Comparison of ENCODE assay signal across 1 cellular context in genomic region chr2:102498414-102498813, GRCh38.
TF ChIP-seq lines count a peak whose summit lies in the region.

No MANE protein-coding gene starts in this region.

TF ChIP-seq in GM12878, 131 proteins besides CTCF, POLR2A, EP300 and RAD21 (continued from another document):
- no peak for TF ChIP-seq GATAD2B (conservative IDR thresholded peaks at IDR 0.05; ENCODE audit: low read depth)
- no peak for TF ChIP-seq SREBF2 (IDR thresholded peaks at IDR 0.05; ENCODE audit: low read length)
- no peak for TF ChIP-seq ZNF24 (IDR thresholded peaks at IDR 0.05)
- no peak for TF ChIP-seq BRCA1 (IDR thresholded peaks at IDR 0.05; ENCODE audit: low read depth, low read length)
- no peak for TF ChIP-seq MEF2B (IDR thresholded peaks at IDR 0.05; ENCODE audit: partially characterized antibody, poor library complexity, severe bottlenecking)
- no peak for TF ChIP-seq RB1 (IDR thresholded peaks at IDR 0.05; ENCODE audit: borderline replicate concordance)
- TF ChIP-seq SPI1 (IDR thresholded peaks at IDR 0.05; ENCODE audit: borderline replicate concordance, insufficient read depth, low read depth, low read length), result no peak
- TF ChIP-seq, protein P1, sequence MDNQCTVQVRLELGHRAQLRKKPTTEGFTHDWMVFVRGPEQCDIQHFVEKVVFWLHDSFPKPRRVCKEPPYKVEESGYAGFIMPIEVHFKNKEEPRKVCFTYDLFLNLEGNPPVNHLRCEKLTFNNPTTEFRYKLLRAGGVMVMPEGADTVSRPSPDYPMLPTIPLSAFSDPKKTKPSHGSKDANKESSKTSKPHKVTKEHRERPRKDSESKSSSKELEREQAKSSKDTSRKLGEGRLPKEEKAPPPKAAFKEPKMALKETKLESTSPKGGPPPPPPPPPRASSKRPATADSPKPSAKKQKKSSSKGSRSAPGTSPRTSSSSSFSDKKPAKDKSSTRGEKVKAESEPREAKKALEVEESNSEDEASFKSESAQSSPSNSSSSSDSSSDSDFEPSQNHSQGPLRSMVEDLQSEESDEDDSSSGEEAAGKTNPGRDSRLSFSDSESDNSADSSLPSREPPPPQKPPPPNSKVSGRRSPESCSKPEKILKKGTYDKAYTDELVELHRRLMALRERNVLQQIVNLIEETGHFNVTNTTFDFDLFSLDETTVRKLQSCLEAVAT (IDR thresholded peaks at IDR 0.05), result no peak
- no peak for TF ChIP-seq ZNF274 (IDR thresholded peaks at IDR 0.05; ENCODE audit: insufficient read depth, insufficient read length)
- TF ChIP-seq RFX5 (IDR thresholded peaks at IDR 0.05; ENCODE audit: low read depth, low read length), result no peak
- no peak for TF ChIP-seq ELK1 (IDR thresholded peaks at IDR 0.05; ENCODE audit: low read depth, low read length)
TF ChIP-seq in GM12878: peak in this region for 0.
